ENCODE assay signal across 8 cellular contexts in genomic region chr11:63985812-63986155, GRCh38. TPM values are rescaled to one million over a fixed set of nuclear protein-coding genes. Genes with fewer than 3 reads are reported as not detected.
DNase-seq lines count a peak whose midpoint lies in the region; ATAC-seq lines count a peak whose summit lies in the region.

No MANE protein-coding gene starts in this region.

- no peaks in the 10 kb centered on the region for H3K27me3 Mint-ChIP-seq in stimulated activated naive CD8-positive, alpha-beta T cell treated with anti-CD3 and anti-CD28 coated beads, Interleukin-15, amount 100 ng/mL, for 72 hours

- H3K27ac ChIP-seq in HUES6 (ENCODE audit: low read depth, low read length) (0 out of 2 replicates have a peak overlapping the region, but pooled peaks have one; percentile 45), ectodermal cell (ENCODE audit: insufficient read depth, low read depth, low read length, poor library complexity, severe bottlenecking) (peak overlapping the region; percentile 98), muscle layer of colon (ENCODE audit: low read depth, low read length) (peak overlapping the region; percentile 62)

- ATAC-seq in stimulated activated naive CD8-positive, alpha-beta T cell treated with anti-CD3 and anti-CD28 coated beads, Interleukin-15, amount 100 ng/mL, for 72 hours, result peak; percentile 91

- H3K9ac ChIP-seq in HUES6 (ENCODE audit: low read length) (peak overlapping the region; percentile 30), muscle layer of colon (ENCODE audit: low read length) (peak overlapping the region; percentile 65)

- DNase-seq in DMS 273 (lab: John Stamatoyannopoulos, UW; ENCODE audit: unreplicated experiment) (peak; percentile 57), DMS 273 treated with DMSO at 0.1 percent for 48 hours (lab: John Stamatoyannopoulos, UW) (no peak), GOT3 (lab: John Stamatoyannopoulos, UW) (no peak)
- DNase-seq in activated CD4-positive, alpha-beta T cell treated with anti-CD3 and anti-CD28 coated beads for 48 hours, result peak; percentile 84
- peak; percentile 73 to 80 for DNase-seq in stimulated activated naive CD8-positive, alpha-beta T cell treated with anti-CD3 and anti-CD28 coated beads, Interleukin-15, amount 100 ng/mL, for 72 hours

- peak overlapping the region; percentile 96 to 98 for H3K4me3 Mint-ChIP-seq in stimulated activated naive CD8-positive, alpha-beta T cell treated with anti-CD3 and anti-CD28 coated beads, Interleukin-15, amount 100 ng/mL, for 72 hours

- H3K4me1 Mint-ChIP-seq in stimulated activated naive CD8-positive, alpha-beta T cell treated with anti-CD3 and anti-CD28 coated beads, Interleukin-15, amount 100 ng/mL, for 72 hours, result peaks cover 48% of the 10 kb centered on the region

- no peaks in the 10 kb centered on the region for H3K9me3 ChIP-seq in HUES6 (ENCODE audit: control insufficient read depth, insufficient read depth, low read depth, low read length)
- no peaks in the 10 kb centered on the region for H3K9me3 ChIP-seq in ectodermal cell (ENCODE audit: control insufficient read depth, low read length)
- no peaks in the 10 kb centered on the region for H3K9me3 ChIP-seq in muscle layer of colon (ENCODE audit: low read length)

- H3K4me1 ChIP-seq in HUES6 (ENCODE audit: control insufficient read depth, insufficient read depth, low read length), result peaks cover 20% of the 10 kb centered on the region
- H3K4me1 ChIP-seq in ectodermal cell (ENCODE audit: control insufficient read depth, insufficient read depth, low read length), result peaks cover 11% of the 10 kb centered on the region
- peaks cover 16% of the 10 kb centered on the region for H3K4me1 ChIP-seq in muscle layer of colon (ENCODE audit: insufficient read depth, low read length)

- H3K27ac Mint-ChIP-seq in stimulated activated naive CD8-positive, alpha-beta T cell treated with anti-CD3 and anti-CD28 coated beads, Interleukin-15, amount 100 ng/mL, for 72 hours, result peak overlapping the region; percentile 98 to 99

- peak overlapping the region; percentile 90 for H3K4me3 ChIP-seq in HUES6 (ENCODE audit: low read depth, low read length)
- peak overlapping the region; percentile 91 for H3K4me3 ChIP-seq in ectodermal cell (ENCODE audit: insufficient read depth, low read depth, low read length)
- peak overlapping the region; percentile 95 to 99 for H3K4me3 ChIP-seq in muscle layer of colon (ENCODE audit: low read depth in 1 of 2, low read length in 2 of 2)

- H3K36me3 ChIP-seq in HUES6 (ENCODE audit: control insufficient read depth, insufficient read depth, low read length) (peaks cover 26% of the 10 kb centered on the region), ectodermal cell (ENCODE audit: control insufficient read depth, insufficient read depth, low read length) (peaks cover 6% of the 10 kb centered on the region), muscle layer of colon (ENCODE audit: insufficient read depth, low read length) (peaks cover 8% of the 10 kb centered on the region)

- H3K27me3 ChIP-seq in HUES6 (ENCODE audit: control insufficient read depth, insufficient read depth, low read length), result no peaks in the 10 kb centered on the region
- no peaks in the 10 kb centered on the region for H3K27me3 ChIP-seq in ectodermal cell (ENCODE audit: control insufficient read depth, insufficient read depth, low read length, poor library complexity, severe bottlenecking)
- no peaks in the 10 kb centered on the region for H3K27me3 ChIP-seq in muscle layer of colon (ENCODE audit: control insufficient read depth in 1 of 2, insufficient read depth in 2 of 2, low read length in 2 of 2)

- H3K9me3 Mint-ChIP-seq in stimulated activated naive CD8-positive, alpha-beta T cell treated with anti-CD3 and anti-CD28 coated beads, Interleukin-15, amount 100 ng/mL, for 72 hours, result no peaks in the 10 kb centered on the region

- WGBS in ectodermal cell, 2 experiments, result 33 to 41% methylated on average over 18 of the region's 18 CpGs

RNA-seq across cellular contexts. Expression of gene OTUB1, which starts 0.5 kb away (rescaled TPM):
- 143 TPM for polyA plus RNA-seq in ectodermal cell (2013, experiment 1 of 4)
- polyA plus RNA-seq in ectodermal cell (2013, experiment 2 of 4), result 147 TPM
- polyA plus RNA-seq in ectodermal cell (2013, experiment 3 of 4), result 132 TPM
- polyA plus RNA-seq in ectodermal cell (2013, experiment 4 of 4), result 139 TPM

RNA-seq across cellular contexts. Expression of gene COX8A, which starts 11.4 kb away (rescaled TPM):
- polyA plus RNA-seq in ectodermal cell (2013, experiment 1 of 4), result 278 TPM
- polyA plus RNA-seq in ectodermal cell (2013, experiment 2 of 4), result 266 TPM
- 286 TPM for polyA plus RNA-seq in ectodermal cell (2013, experiment 3 of 4)
- 315 TPM for polyA plus RNA-seq in ectodermal cell (2013, experiment 4 of 4)

RNA-seq across cellular contexts. Expression of gene NAA40, which starts 47.0 kb away (rescaled TPM):
- 46.4 TPM for polyA plus RNA-seq in ectodermal cell (2013, experiment 1 of 4)
- polyA plus RNA-seq in ectodermal cell (2013, experiment 2 of 4), result 46.5 TPM
- 33.9 TPM for polyA plus RNA-seq in ectodermal cell (2013, experiment 3 of 4)
- polyA plus RNA-seq in ectodermal cell (2013, experiment 4 of 4), result 39.2 TPM

RNA-seq across cellular contexts. Expression of gene FLRT1, which starts 49.9 kb away (rescaled TPM):
- polyA plus RNA-seq in ectodermal cell (2013, experiment 1 of 4), result 1.3 TPM
- 1.5 TPM for polyA plus RNA-seq in ectodermal cell (2013, experiment 2 of 4)
- polyA plus RNA-seq in ectodermal cell (2013, experiment 3 of 4), result 0.96 TPM
- polyA plus RNA-seq in ectodermal cell (2013, experiment 4 of 4), result 1.5 TPM

Comparison
In these comparisons a context has a peak if more than half of its experiments do, and no peak if none do; other contexts are left out.
1. DNase-seq: peak in DMS 273 (single experiment), activated CD4-positive, alpha-beta T cell treated with anti-CD3 and anti-CD28 coated beads for 48 hours (single experiment) and stimulated activated naive CD8-positive, alpha-beta T cell treated with anti-CD3 and anti-CD28 coated beads, Interleukin-15, amount 100 ng/mL, for 72 hours (2 of 2); none in DMS 273 treated with DMSO at 0.1 percent for 48 hours (single experiment) and GOT3 (single experiment).
2. H3K27ac ChIP-seq: peak in every context shown above with its lines; median percentile 98 in ectodermal cell; 62 in muscle layer of colon; 45 in HUES6.
3. Peak in every context shown above with its lines, with median percentiles within 50 percentile points of each other: H3K4me3 ChIP-seq.